23 cellular contexts compared by ENCODE assay signal in genomic region chr3:147030274-147030673, GRCh38.
A peak's percentile ranks its signal among the peaks of the same experiment; 100 is the strongest.
DNase-seq lines count a peak whose midpoint lies in the region; FAIRE-seq and TF ChIP-seq lines count a peak whose summit lies in the region.
"Had no signal": no experiment of that assay in that cellular context is flagged by ENCODE, and none has a peak within 500 bp of the region (broad histone marks: within the 10 kb centered on the region; RNA-seq: fewer than 3 reads in every experiment).

No MANE protein-coding gene starts in this region.

- H3K9ac ChIP-seq in astrocyte (ENCODE audit: low read length) (no peak overlapping the region), mammary epithelial cell (ENCODE audit: insufficient read depth, low read length) (no peak overlapping the region)
- H3K9ac ChIP-seq: GM23248 had no signal

- in situ Hi-C loops in mammary epithelial cell (cut with MboI; ENCODE audit: low sequenced_read_pairs in 2 of 2): no loop called here

- peaks cover 4% of the 10 kb centered on the region for H3K9me3 Mint-ChIP-seq in astrocyte (ENCODE audit: unreplicated experiment)
- peaks cover 9% of the 10 kb centered on the region for H3K9me3 Mint-ChIP-seq in activated CD4-positive, alpha-beta T cell treated with anti-CD3 and anti-CD28 coated beads, Interleukin-2, amount 10 ng/mL, durations not matched to agents 7 days and 5 days

- no peaks in the 10 kb centered on the region for H3K36me3 Mint-ChIP-seq in astrocyte (ENCODE audit: low read depth, unreplicated experiment)
- no peaks in the 10 kb centered on the region for H3K36me3 Mint-ChIP-seq in activated CD4-positive, alpha-beta T cell treated with anti-CD3 and anti-CD28 coated beads, Interleukin-2, amount 10 ng/mL, durations not matched to agents 7 days and 5 days (ENCODE audit: low read depth)

- H3K79me2 ChIP-seq in astrocyte (ENCODE audit: insufficient read depth, low read length) (no peaks in the 10 kb centered on the region), mammary epithelial cell (ENCODE audit: insufficient read depth, low read length) (no peaks in the 10 kb centered on the region)

- H4K20me1 ChIP-seq in astrocyte (ENCODE audit: insufficient read depth, low read length) (no peaks in the 10 kb centered on the region), mammary epithelial cell (ENCODE audit: insufficient read depth, low read length) (no peaks in the 10 kb centered on the region)

- no peak overlapping the region for H3K27ac Mint-ChIP-seq in astrocyte (ENCODE audit: unreplicated experiment)
- H3K27ac Mint-ChIP-seq in activated CD4-positive, alpha-beta T cell treated with anti-CD3 and anti-CD28 coated beads, Interleukin-2, amount 10 ng/mL, durations not matched to agents 7 days and 5 days: no peak overlapping the region
- H3K27ac Mint-ChIP-seq: H9 had no signal

- H3K4me3 Mint-ChIP-seq in astrocyte (ENCODE audit: unreplicated experiment): no peak overlapping the region
- H3K4me3 Mint-ChIP-seq in activated CD4-positive, alpha-beta T cell treated with anti-CD3 and anti-CD28 coated beads, Interleukin-2, amount 10 ng/mL, durations not matched to agents 7 days and 5 days: no peak overlapping the region
- H3K4me3 Mint-ChIP-seq: H9 had no signal

- H3K9me3 ChIP-seq in astrocyte (ENCODE audit: insufficient read depth, low read depth, low read length) (no peaks in the 10 kb centered on the region), mammary epithelial cell (replicated peaks; ENCODE audit: insufficient read depth, low read length) (no peaks in the 10 kb centered on the region)

- TF ChIP-seq CTCF in AG10803 (conservative IDR thresholded peaks at IDR 0.05; ENCODE audit: low read length) (no peak), astrocyte (IDR thresholded peaks at IDR 0.05; ENCODE audit: insufficient read depth, low read depth, low read length) (no peak), mammary epithelial cell (conservative IDR thresholded peaks at IDR 0.05 in 1 of 2, IDR thresholded peaks at IDR 0.05 in 1 of 2; ENCODE audit: extremely low read depth in 1 of 2, insufficient read depth in 1 of 2, low read depth in 1 of 2, low read length in 2 of 2) (no peak)

- no peak overlapping the region for H2AFZ ChIP-seq in astrocyte (ENCODE audit: low read depth, low read length)
- H2AFZ ChIP-seq in mammary epithelial cell (ENCODE audit: low read depth, low read length): no peak overlapping the region
- H2AFZ ChIP-seq: GM23248 had no signal

- POLR2A ChIA-PET in activated CD4-positive, alpha-beta T cell treated with anti-CD3 and anti-CD28 coated beads, Interleukin-2, amount 10 ng/mL, durations not matched to agents 7 days and 5 days (lab: Charles Lee): no interaction called here

- WGBS in mammary epithelial cell (ENCODE audit: low coverage, missing lambda C conversion rate): 17% methylated on average over 2 of the region's 2 CpGs

- BruUV-seq in mammary epithelial cell (replicated peaks; lab: Mats Ljungman, UMichigan): no TSS peak

- DNase-seq in AG10803 (ENCODE audit: low read depth) (peak; percentile 43), M059J (ENCODE audit: low read depth) (peak; percentile 9), astrocyte (ENCODE audit: low read depth) (peak; percentile 42), myocyte (ENCODE audit: low read depth) (peak; percentile 6), mammary epithelial cell (no peak), C1 segment of cervical spinal cord (lab: John Stamatoyannopoulos, UW) (no peak)
- DNase-seq in activated T-cell treated with anti-CD3 and anti-CD28 coated beads, Interleukin-2, amount 50 U/mL, for 1 hour: no peak
- DNase-seq in activated CD4-positive, alpha-beta T cell treated with anti-CD3 and anti-CD28 coated beads, Interleukin-2, amount 10 ng/mL, durations not matched to agents 7 days and 5 days: no peak
- DNase-seq: DMS79; GM23248; H9; KBM-7; MV-4-11; NCI-H1105 treated with DMSO at 0.1 percent for 48 hours; NCI-H1694; NCI-H2081; NCI-H446; NCI-H526; NK-92 treated with Interleukin-12 subunit alpha and Interleukin-12 subunit beta, amount 100 ng/mL, for 24 hours; SHP77 treated with DMSO at 0.1 percent for 48 hours had no signal

- H3K4me2 ChIP-seq in astrocyte (ENCODE audit: low read length) (no peak overlapping the region), mammary epithelial cell (ENCODE audit: insufficient read depth, low read depth, low read length) (no peak overlapping the region)

- H3K4me3 ChIP-seq in AG10803 (ENCODE audit: low read length): no peak overlapping the region
- no peak overlapping the region for H3K4me3 ChIP-seq in astrocyte (ENCODE audit: insufficient read depth, low read depth, low read length)
- H3K4me3 ChIP-seq in mammary epithelial cell (replicated peaks in 1 of 3; ENCODE audit: insufficient read depth in 1 of 3, low read depth in 2 of 3, low read length in 3 of 3): no peak overlapping the region
- H3K4me3 ChIP-seq: GM23248, SK-N-MC had no signal

- no peaks in the 10 kb centered on the region for H3K27me3 Mint-ChIP-seq in astrocyte (ENCODE audit: low read depth, unreplicated experiment)
- no peaks in the 10 kb centered on the region for H3K27me3 Mint-ChIP-seq in activated CD4-positive, alpha-beta T cell treated with anti-CD3 and anti-CD28 coated beads, Interleukin-2, amount 10 ng/mL, durations not matched to agents 7 days and 5 days

- FAIRE-seq in astrocyte (lab: Jason Lieb, UNC): no peak
- FAIRE-seq: GM12891 had no signal

- dilution Hi-C loops in mammary epithelial cell (cut with HindIII; ENCODE audit: low sequenced_read_pairs): no loop called here

- H3K36me3 ChIP-seq in astrocyte (ENCODE audit: insufficient read depth, low read length) (no peaks in the 10 kb centered on the region), mammary epithelial cell (ENCODE audit: insufficient read depth, low read length) (no peaks in the 10 kb centered on the region)

- H3K27me3 ChIP-seq in astrocyte (ENCODE audit: insufficient read depth, low read length): no peaks in the 10 kb centered on the region
- H3K27me3 ChIP-seq in mammary epithelial cell (ENCODE audit: insufficient read depth, low read length): no peaks in the 10 kb centered on the region

- H3K27ac ChIP-seq in astrocyte (ENCODE audit: low read depth, low read length) (no peak overlapping the region), mammary epithelial cell (ENCODE audit: insufficient read depth, low read depth, low read length) (no peak overlapping the region)
- H3K27ac ChIP-seq: GM23248, RWPE1, SK-N-MC had no signal

- intact Hi-C loops in mammary epithelial cell (cut with micrococcal nuclease): no loop called here

- H3K4me1 Mint-ChIP-seq in astrocyte (ENCODE audit: low read depth, unreplicated experiment): peaks cover 2% of the 10 kb centered on the region
- no peaks in the 10 kb centered on the region for H3K4me1 Mint-ChIP-seq in activated CD4-positive, alpha-beta T cell treated with anti-CD3 and anti-CD28 coated beads, Interleukin-2, amount 10 ng/mL, durations not matched to agents 7 days and 5 days
- H3K4me1 Mint-ChIP-seq: H9 had no signal

- H3K4me1 ChIP-seq in astrocyte (ENCODE audit: insufficient read depth, low read length): no peaks in the 10 kb centered on the region
- no peaks in the 10 kb centered on the region for H3K4me1 ChIP-seq in mammary epithelial cell (ENCODE audit: insufficient read depth, low read length)

- CTCF ChIA-PET in mammary epithelial cell (lab: Charles Lee; ENCODE audit: low non-redundant PET): no interaction called here
- CTCF ChIA-PET in activated CD4-positive, alpha-beta T cell treated with anti-CD3 and anti-CD28 coated beads, Interleukin-2, amount 10 ng/mL, durations not matched to agents 7 days and 5 days (lab: Charles Lee): no interaction called here

Comparison
In these comparisons a context has a peak if more than half of its experiments do, and no peak if none do; other contexts are left out.
1. DNase-seq: peak in AG10803 (single experiment), M059J (single experiment), astrocyte (single experiment) and myocyte (single experiment); none in activated T-cell treated with anti-CD3 and anti-CD28 coated beads, Interleukin-2, amount 50 U/mL, for 1 hour (single experiment), mammary epithelial cell (single experiment), activated CD4-positive, alpha-beta T cell treated with anti-CD3 and anti-CD28 coated beads, Interleukin-2, amount 10 ng/mL, durations not matched to agents 7 days and 5 days (single experiment) and C1 segment of cervical spinal cord (0 of 14).